In the genomic region with DNA sequence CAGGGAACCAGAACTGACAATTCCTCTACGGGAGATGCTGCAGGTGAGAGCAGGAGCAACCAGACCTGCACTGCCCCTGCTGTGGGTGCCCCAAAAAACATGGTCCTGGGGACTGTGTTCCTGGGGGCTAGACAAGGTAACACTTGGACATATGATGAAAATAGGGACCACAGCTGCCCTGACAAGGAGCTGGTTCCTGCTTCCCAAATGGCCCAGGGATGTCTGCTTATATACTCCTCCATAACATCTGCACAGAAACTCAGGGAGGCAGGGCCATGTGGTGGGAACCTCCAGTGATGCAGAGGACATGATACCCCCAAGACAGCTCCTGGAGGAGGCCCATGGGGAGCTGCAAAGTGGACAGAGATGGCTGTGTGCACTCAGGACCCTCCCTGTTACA, we compare ENCODE assay signal across 4 cellular contexts.
"Had no signal": no experiment of that assay in that cellular context is flagged by ENCODE, and none has a peak within 500 bp of the region (broad histone marks: within the 10 kb centered on the region; RNA-seq: fewer than 3 reads in every experiment).

No MANE protein-coding gene starts in this region.

- DNase-seq: H9, HCEC 1CT, HFFc6, KBM-7 had no signal
